In the genomic region with DNA sequence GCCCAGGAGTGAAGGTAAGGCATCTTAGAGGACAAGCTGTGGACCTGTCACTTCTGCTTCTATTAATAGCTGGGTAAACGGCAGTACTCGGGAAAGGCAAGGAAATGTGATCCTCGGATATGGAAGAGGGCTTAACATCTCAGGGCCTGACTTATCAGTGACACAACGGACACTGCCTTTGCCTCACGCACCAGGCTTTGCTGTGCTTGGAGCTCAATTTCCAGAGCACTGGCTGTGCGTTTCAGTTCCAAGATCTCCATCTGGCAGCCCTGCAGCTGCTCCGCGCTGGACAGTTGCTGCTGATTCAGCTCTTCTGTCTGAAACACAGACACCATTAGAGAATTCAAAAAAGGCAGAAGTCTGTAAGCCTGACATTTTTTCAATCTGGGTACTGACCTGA, we compare ENCODE assay signal across 12 cellular contexts. TPM values are rescaled to one million over a fixed set of nuclear protein-coding genes. Genes with fewer than 3 reads are reported as not detected.
DNase-seq lines count a peak whose midpoint lies in the region; ATAC-seq and TF ChIP-seq lines count a peak whose summit lies in the region.
"Had no signal": no experiment of that assay in that cellular context is flagged by ENCODE, and none has a peak within 500 bp of the region (broad histone marks: within the 10 kb centered on the region; RNA-seq: fewer than 3 reads in every experiment).

No MANE protein-coding gene starts in this region.

- peaks cover 3% of the 10 kb centered on the region for H3K27me3 Mint-ChIP-seq in activated naive CD8-positive, alpha-beta T cell treated with anti-CD3 and anti-CD28 coated beads for 36 hours

- H2BK5ac ChIP-seq in trophoblast cell (ENCODE audit: low read depth, low read length, poor library complexity) = no peak overlapping the region

- H3K9me3 Mint-ChIP-seq in activated naive CD8-positive, alpha-beta T cell treated with anti-CD3 and anti-CD28 coated beads for 36 hours = no peaks in the 10 kb centered on the region
- H3K9me3 Mint-ChIP-seq: effector memory CD8-positive, alpha-beta T cell had no signal

- H3K14ac ChIP-seq in trophoblast cell (ENCODE audit: low read length) = no peak overlapping the region

- no peak overlapping the region for H2AK5ac ChIP-seq in trophoblast cell (ENCODE audit: low read length)

- H3K4me3 Mint-ChIP-seq in activated naive CD8-positive, alpha-beta T cell treated with anti-CD3 and anti-CD28 coated beads for 36 hours = no peak overlapping the region
- H3K4me3 Mint-ChIP-seq: effector memory CD8-positive, alpha-beta T cell had no signal

- peaks cover 3% of the 10 kb centered on the region for H3K79me1 ChIP-seq in trophoblast cell (ENCODE audit: low read length)

- H4K12ac ChIP-seq in trophoblast cell (ENCODE audit: low read depth, low read length) = no peak overlapping the region

- H2BK120ac ChIP-seq in trophoblast cell (ENCODE audit: insufficient read depth, low read length, poor library complexity) = no peak overlapping the region

- H2AFZ ChIP-seq in trophoblast cell (ENCODE audit: insufficient read depth, low read length, poor library complexity) = no peak overlapping the region
- H2AFZ ChIP-seq: PC-9 had no signal

- intact Hi-C loops in dorsolateral prefrontal cortex (cut with DNase I) = no loop called here

- no peaks in the 10 kb centered on the region for H3K79me2 ChIP-seq in trophoblast cell (ENCODE audit: control insufficient read depth, insufficient read depth, low read length, poor library complexity)

- H3K27ac ChIP-seq in dorsolateral prefrontal cortex (peak overlapping the region in 21 of 59 donors; percentile 7 to 72 (median 39)), trophoblast cell (ENCODE audit: low read depth, low read length) (peak overlapping the region; percentile 20)
- H3K27ac ChIP-seq: PC-9 had no signal

- H3K36me3 Mint-ChIP-seq in activated naive CD8-positive, alpha-beta T cell treated with anti-CD3 and anti-CD28 coated beads for 36 hours = no peaks in the 10 kb centered on the region

- H3K4me1 ChIP-seq in trophoblast cell (ENCODE audit: control insufficient read depth in 1 of 2, insufficient read depth in 2 of 2, low read length in 2 of 2) = peaks cover 7 to 16% of the 10 kb centered on the region in 2 experiments

- ATAC-seq in HG02973 (IDR thresholded peaks at IDR 0.05; ENCODE audit: unreplicated experiment) = no peak
- ATAC-seq: effector memory CD8-positive, alpha-beta T cell had no signal

- no peak for TF ChIP-seq CTCF in dorsolateral prefrontal cortex (IDR thresholded peaks at IDR 0.05 in 54 of 56, conservative IDR thresholded peaks at IDR 0.05 in 2 of 56; ENCODE audit: low read depth in 1 of 56, partially characterized antibody in 56 of 56)

- H3K4me2 ChIP-seq in trophoblast cell (ENCODE audit: low read length) = peak overlapping the region; percentile 7
- H3K4me2 ChIP-seq: PC-9 had no signal

- H3K4me3 ChIP-seq in dorsolateral prefrontal cortex (peak overlapping the region in 35 of 59 donors; percentile 1 to 50 (median 25)), trophoblast cell (ENCODE audit: low read depth, low read length) (no peak overlapping the region)
- H3K4me3 ChIP-seq: PC-9 had no signal

- H2BK12ac ChIP-seq in trophoblast cell (ENCODE audit: low read length) = no peak overlapping the region

- H3K18ac ChIP-seq in trophoblast cell (ENCODE audit: low read length) = no peak overlapping the region

- no peaks in the 10 kb centered on the region for H3K4me1 Mint-ChIP-seq in activated naive CD8-positive, alpha-beta T cell treated with anti-CD3 and anti-CD28 coated beads for 36 hours

- no peaks in the 10 kb centered on the region for H3K9me3 ChIP-seq in trophoblast cell (ENCODE audit: insufficient read depth, low read depth, low read length)

- DNase-seq in NCI-H2196 treated with DMSO at 0.1 percent for 48 hours (lab: John Stamatoyannopoulos, UW; ENCODE audit: unreplicated experiment) (peak; percentile 3), dorsolateral prefrontal cortex (peak in 6 of 10 donors; percentile 31 to 54 (median 40)), trophoblast cell (no peak)
- DNase-seq in stimulated activated CD4-positive, alpha-beta T cell treated with anti-CD3 and anti-CD28 coated beads, Interleukin-15, amount 100 ng/mL, for 24 hours = no peak
- no peak for DNase-seq in activated naive CD8-positive, alpha-beta T cell treated with anti-CD3 and anti-CD28 coated beads for 36 hours
- DNase-seq: activated naive CD4-positive, alpha-beta T cell; DMS53; effector memory CD8-positive, alpha-beta T cell; NCI-H1105 treated with DMSO at 0.1 percent for 48 hours; PC-9 had no signal

- no peak overlapping the region for H4K8ac ChIP-seq in trophoblast cell (ENCODE audit: low read depth, low read length)

- H3K9ac ChIP-seq in trophoblast cell (ENCODE audit: low read length) = no peak overlapping the region

- no peak overlapping the region for H4K91ac ChIP-seq in trophoblast cell (ENCODE audit: low read depth, low read length)

- H3K27me3 ChIP-seq in dorsolateral prefrontal cortex = peaks cover 0 to 3% (median 0%) of the 10 kb centered on the region in 45 donors
- H3K27me3 ChIP-seq in trophoblast cell (ENCODE audit: insufficient read depth, low read length) = no peaks in the 10 kb centered on the region

- WGBS in trophoblast cell (ENCODE audit: extremely low coverage, insufficient coverage, insufficient read length) = no CpG with 5 or more reads among the region's 8 CpGs

- H3K23ac ChIP-seq in trophoblast cell (ENCODE audit: low read length) = no peak overlapping the region

- no peak overlapping the region for H3K27ac Mint-ChIP-seq in activated naive CD8-positive, alpha-beta T cell treated with anti-CD3 and anti-CD28 coated beads for 36 hours
- H3K27ac Mint-ChIP-seq: effector memory CD8-positive, alpha-beta T cell had no signal

- H3K4ac ChIP-seq in trophoblast cell (ENCODE audit: low read depth, low read length) = no peak overlapping the region

- no peaks in the 10 kb centered on the region for H3K36me3 ChIP-seq in trophoblast cell (ENCODE audit: control insufficient read depth in 1 of 2, insufficient read depth in 2 of 2, low read length in 2 of 2)

RNA-seq across cellular contexts. Expression of a gene that starts 3.5 kb away (rescaled TPM):
- under 1 TPM in 2 of 120 experiments, not detected in 118; 0.22 to 0.40 TPM for total RNA-seq in dorsolateral prefrontal cortex
- polyA plus RNA-seq in trophoblast cell (2013) = not detected in 2 replicates
- not detected for total RNA-seq in activated naive CD8-positive, alpha-beta T cell treated with anti-CD3 and anti-CD28 coated beads for 36 hours
- total RNA-seq: PC-9, pulmonary artery endothelial cell had no signal

RNA-seq across cellular contexts. Expression of a gene that starts 13.4 kb away (rescaled TPM):
- not detected for total RNA-seq in dorsolateral prefrontal cortex
- not detected in 2 replicates for polyA plus RNA-seq in trophoblast cell (2013)
- total RNA-seq in activated naive CD8-positive, alpha-beta T cell treated with anti-CD3 and anti-CD28 coated beads for 36 hours = not detected
- total RNA-seq: PC-9, pulmonary artery endothelial cell had no signal

RNA-seq across cellular contexts. Expression of a gene that starts 13.8 kb away (rescaled TPM):
- total RNA-seq in dorsolateral prefrontal cortex = under 1 TPM in 1 of 120 experiments, not detected in 119; 0.40 TPM
- not detected in 2 replicates for polyA plus RNA-seq in trophoblast cell (2013)
- not detected for total RNA-seq in activated naive CD8-positive, alpha-beta T cell treated with anti-CD3 and anti-CD28 coated beads for 36 hours
- total RNA-seq: PC-9, pulmonary artery endothelial cell had no signal

RNA-seq across cellular contexts. Expression of a gene that starts 19.1 kb away (rescaled TPM):
- not detected for total RNA-seq in dorsolateral prefrontal cortex
- not detected in 2 replicates for polyA plus RNA-seq in trophoblast cell (2013)
- total RNA-seq in activated naive CD8-positive, alpha-beta T cell treated with anti-CD3 and anti-CD28 coated beads for 36 hours = not detected
- total RNA-seq: PC-9, pulmonary artery endothelial cell had no signal

RNA-seq across cellular contexts. Expression of a gene that starts 28.3 kb away (rescaled TPM):
- not detected for total RNA-seq in dorsolateral prefrontal cortex
- 0.10 and 0.18 TPM in 2 replicates for polyA plus RNA-seq in trophoblast cell (2013)
- total RNA-seq in activated naive CD8-positive, alpha-beta T cell treated with anti-CD3 and anti-CD28 coated beads for 36 hours = not detected
- total RNA-seq: PC-9, pulmonary artery endothelial cell had no signal

Comparison
In these comparisons a context has a peak if more than half of its experiments do, and no peak if none do; other contexts are left out.
1. DNase-seq: peak in NCI-H2196 treated with DMSO at 0.1 percent for 48 hours (single experiment) and dorsolateral prefrontal cortex (6 of 10); none in trophoblast cell (0 of 2), stimulated activated CD4-positive, alpha-beta T cell treated with anti-CD3 and anti-CD28 coated beads, Interleukin-15, amount 100 ng/mL, for 24 hours (single experiment) and activated naive CD8-positive, alpha-beta T cell treated with anti-CD3 and anti-CD28 coated beads for 36 hours (single experiment).